ENCODE assay signal across 14 cellular contexts in the genomic region with DNA sequence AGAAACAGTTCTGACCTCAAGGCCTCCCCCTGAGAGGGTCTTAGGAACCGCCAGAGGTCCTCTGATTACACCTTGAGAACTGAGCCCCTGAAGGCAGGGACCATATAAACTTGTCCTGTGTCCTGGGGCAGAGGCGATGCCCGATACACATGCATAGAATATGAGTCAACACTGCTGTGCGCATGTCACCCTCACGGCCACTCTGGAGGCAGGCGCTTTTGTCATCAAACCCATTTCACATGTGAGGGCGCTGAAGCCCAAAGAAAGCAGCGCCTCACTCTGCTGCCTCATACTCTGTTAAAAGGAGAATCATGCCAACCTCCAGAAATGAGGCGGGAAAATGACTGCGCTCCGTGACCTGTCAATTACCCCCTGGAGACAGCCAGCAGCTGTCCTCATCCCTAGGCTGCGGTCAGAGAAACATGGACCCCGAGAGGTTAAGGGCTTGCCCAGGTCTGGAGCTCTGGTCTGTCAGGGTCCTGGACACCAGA.
DNase-seq lines count a peak whose midpoint lies in the region; FAIRE-seq and TF ChIP-seq lines count a peak whose summit lies in the region.
"Had no signal": no experiment of that assay in that cellular context is flagged by ENCODE, and none has a peak within 500 bp of the region (broad histone marks: within the 10 kb centered on the region; RNA-seq: fewer than 3 reads in every experiment).

No MANE protein-coding gene starts in this region.

- no peaks in the 10 kb centered on the region for H3K27me3 Mint-ChIP-seq in activated CD4-positive, alpha-beta memory T cell treated with anti-CD3 and anti-CD28 coated beads for 36 hours
- H3K27me3 Mint-ChIP-seq in activated CD4-positive, alpha-beta memory T cell treated with anti-CD3 and anti-CD28 coated beads, Interleukin-2, amount 10 ng/mL, durations not matched to agents 7 days and 5 days = peaks cover 1% of the 10 kb centered on the region
- peaks cover 2% of the 10 kb centered on the region for H3K27me3 Mint-ChIP-seq in type B pancreatic cell
- H3K27me3 Mint-ChIP-seq: activated CD8-positive, alpha-beta T cell treated with anti-CD3 and anti-CD28 coated beads for 36 hours had no signal

- no peak overlapping the region for H3K4me3 ChIP-seq in colonic mucosa
- H3K4me3 ChIP-seq: cardiac muscle cell, tibial artery had no signal

- no peak for FAIRE-seq in HTR-8/SVneo (lab: Jason Lieb, UNC)
- FAIRE-seq: endothelial cell of umbilical vein, small intestine had no signal

- H3K9ac ChIP-seq in colonic mucosa (ENCODE audit: low read depth in 2 of 2, low read length in 2 of 2) = peak overlapping the region in 1 of 2 donors; percentile 34

- H3K9me3 Mint-ChIP-seq in activated CD4-positive, alpha-beta memory T cell treated with anti-CD3 and anti-CD28 coated beads for 36 hours = no peaks in the 10 kb centered on the region
- no peaks in the 10 kb centered on the region for H3K9me3 Mint-ChIP-seq in activated CD4-positive, alpha-beta memory T cell treated with anti-CD3 and anti-CD28 coated beads, Interleukin-2, amount 10 ng/mL, durations not matched to agents 7 days and 5 days
- peaks cover 3% of the 10 kb centered on the region for H3K9me3 Mint-ChIP-seq in type B pancreatic cell
- H3K9me3 Mint-ChIP-seq: activated CD8-positive, alpha-beta T cell treated with anti-CD3 and anti-CD28 coated beads for 36 hours had no signal

- CTCF ChIA-PET in activated CD4-positive, alpha-beta memory T cell treated with anti-CD3 and anti-CD28 coated beads for 36 hours (lab: Charles Lee) = no interaction called here
- CTCF ChIA-PET in activated CD4-positive, alpha-beta memory T cell treated with anti-CD3 and anti-CD28 coated beads, Interleukin-2, amount 10 ng/mL, durations not matched to agents 7 days and 5 days (lab: Charles Lee) = no interaction called here

- no peaks in the 10 kb centered on the region for H3K4me1 ChIP-seq in colonic mucosa
- H3K4me1 ChIP-seq: tibial artery had no signal

- peak overlapping the region; percentile 46 for H3K27ac ChIP-seq in colonic mucosa
- H3K27ac ChIP-seq: cardiac muscle cell, tibial artery had no signal

- H3K4me1 Mint-ChIP-seq in activated CD4-positive, alpha-beta memory T cell treated with anti-CD3 and anti-CD28 coated beads for 36 hours (ENCODE audit: low read depth) = no peaks in the 10 kb centered on the region
- peaks cover 5% of the 10 kb centered on the region for H3K4me1 Mint-ChIP-seq in activated CD4-positive, alpha-beta memory T cell treated with anti-CD3 and anti-CD28 coated beads, Interleukin-2, amount 10 ng/mL, durations not matched to agents 7 days and 5 days
- peaks cover 15% of the 10 kb centered on the region for H3K4me1 Mint-ChIP-seq in type B pancreatic cell (ENCODE audit: unreplicated experiment)

- H3K36me3 ChIP-seq in colonic mucosa = no peaks in the 10 kb centered on the region
- H3K36me3 ChIP-seq: cardiac muscle cell, tibial artery had no signal

- intact Hi-C loops in activated CD4-positive, alpha-beta memory T cell treated with anti-CD3 and anti-CD28 coated beads for 36 hours (cut with micrococcal nuclease) = no loop called here
- intact Hi-C loops in colonic mucosa (cut with DNase I) = no loop called here

- H3K36me3 Mint-ChIP-seq in activated CD4-positive, alpha-beta memory T cell treated with anti-CD3 and anti-CD28 coated beads for 36 hours = no peaks in the 10 kb centered on the region
- H3K36me3 Mint-ChIP-seq in activated CD4-positive, alpha-beta memory T cell treated with anti-CD3 and anti-CD28 coated beads, Interleukin-2, amount 10 ng/mL, durations not matched to agents 7 days and 5 days (ENCODE audit: low read depth) = no peaks in the 10 kb centered on the region
- H3K36me3 Mint-ChIP-seq in type B pancreatic cell = no peaks in the 10 kb centered on the region

- no peak overlapping the region for H3K4me3 Mint-ChIP-seq in activated CD4-positive, alpha-beta memory T cell treated with anti-CD3 and anti-CD28 coated beads for 36 hours
- H3K4me3 Mint-ChIP-seq in activated CD4-positive, alpha-beta memory T cell treated with anti-CD3 and anti-CD28 coated beads, Interleukin-2, amount 10 ng/mL, durations not matched to agents 7 days and 5 days = no peak overlapping the region
- no peak overlapping the region for H3K4me3 Mint-ChIP-seq in type B pancreatic cell
- H3K4me3 Mint-ChIP-seq: activated CD8-positive, alpha-beta T cell treated with anti-CD3 and anti-CD28 coated beads for 36 hours had no signal

- H3K27me3 ChIP-seq in colonic mucosa = no peaks in the 10 kb centered on the region
- H3K27me3 ChIP-seq: cardiac muscle cell had no signal

- POLR2A ChIA-PET in activated CD4-positive, alpha-beta memory T cell treated with anti-CD3 and anti-CD28 coated beads for 36 hours (lab: Charles Lee) = no interaction called here
- POLR2A ChIA-PET in activated CD4-positive, alpha-beta memory T cell treated with anti-CD3 and anti-CD28 coated beads, Interleukin-2, amount 10 ng/mL, durations not matched to agents 7 days and 5 days (lab: Charles Lee) = no interaction called here

- peak; percentile 2 for DNase-seq in activated CD4-positive, alpha-beta memory T cell treated with anti-CD3 and anti-CD28 coated beads for 36 hours
- DNase-seq in activated CD4-positive, alpha-beta memory T cell treated with anti-CD3 and anti-CD28 coated beads, Interleukin-2, amount 10 ng/mL, durations not matched to agents 7 days and 5 days = no peak
- DNase-seq in NCI-H2107 treated with DMSO at 0.1 percent for 48 hours (lab: John Stamatoyannopoulos, UW; ENCODE audit: unreplicated experiment) (peak; percentile 35), colonic mucosa (peak; percentile 76), type B pancreatic cell (ENCODE audit: extremely low spot score, unreplicated experiment) (peak; percentile 55), NCI-H1930 (lab: John Stamatoyannopoulos, UW) (no peak), HTR-8/SVneo (ENCODE audit: insufficient read length, low spot score) (no peak), NCI-H2196 treated with DMSO at 0.1 percent for 48 hours (lab: John Stamatoyannopoulos, UW; ENCODE audit: unreplicated experiment) (no peak)
- DNase-seq: activated CD8-positive, alpha-beta T cell treated with anti-CD3 and anti-CD28 coated beads for 36 hours; activated gamma-delta T cell treated with Interleukin-2 at 50 U/mL for 16 hours had no signal

- H3K27ac Mint-ChIP-seq in activated CD4-positive, alpha-beta memory T cell treated with anti-CD3 and anti-CD28 coated beads for 36 hours = no peak overlapping the region
- no peak overlapping the region for H3K27ac Mint-ChIP-seq in activated CD4-positive, alpha-beta memory T cell treated with anti-CD3 and anti-CD28 coated beads, Interleukin-2, amount 10 ng/mL, durations not matched to agents 7 days and 5 days
- no peak overlapping the region for H3K27ac Mint-ChIP-seq in type B pancreatic cell
- H3K27ac Mint-ChIP-seq: activated CD8-positive, alpha-beta T cell treated with anti-CD3 and anti-CD28 coated beads for 36 hours had no signal

- no peak for TF ChIP-seq CTCF in colonic mucosa (IDR thresholded peaks at IDR 0.05)
- TF ChIP-seq CTCF in type B pancreatic cell (conservative IDR thresholded peaks at IDR 0.05) = no peak

- H3K9me3 ChIP-seq in colonic mucosa = no peaks in the 10 kb centered on the region
- H3K9me3 ChIP-seq: tibial artery had no signal

Comparison
In these comparisons a context has a peak if more than half of its experiments do, and no peak if none do; other contexts are left out.
1. DNase-seq: peak in activated CD4-positive, alpha-beta memory T cell treated with anti-CD3 and anti-CD28 coated beads for 36 hours (single experiment), NCI-H2107 treated with DMSO at 0.1 percent for 48 hours (single experiment), colonic mucosa (single experiment) and type B pancreatic cell (single experiment); none in activated CD4-positive, alpha-beta memory T cell treated with anti-CD3 and anti-CD28 coated beads, Interleukin-2, amount 10 ng/mL, durations not matched to agents 7 days and 5 days (single experiment), NCI-H1930 (0 of 2), HTR-8/SVneo (single experiment) and NCI-H2196 treated with DMSO at 0.1 percent for 48 hours (single experiment).